Comparison of ENCODE assay signal across 15 cellular contexts in genomic region chr6:2655844-2656433, GRCh38.
DNase-seq lines count a peak whose midpoint lies in the region; ATAC-seq, FAIRE-seq and TF ChIP-seq lines count a peak whose summit lies in the region.
"Had no signal": no experiment of that assay in that cellular context is flagged by ENCODE, and none has a peak within 500 bp of the region (broad histone marks: within the 10 kb centered on the region; RNA-seq: fewer than 3 reads in every experiment).

No MANE protein-coding gene starts in this region.

- H3K18ac ChIP-seq in neuronal stem cell (ENCODE audit: low read length): no peak overlapping the region

- H3K4me3 ChIP-seq in HUES64 (ENCODE audit: low read length) (no peak overlapping the region), endothelial cell of umbilical vein (replicated peaks in 1 of 3; ENCODE audit: insufficient read depth in 1 of 3, low read depth in 1 of 3, low read length in 3 of 3) (no peak overlapping the region), neuronal stem cell (ENCODE audit: low read length in 2 of 2) (no peak overlapping the region)
- H3K4me3 ChIP-seq: BLaER1 treated with 17β-estradiol and CSF1 and Interleukin-3, amounts not matched to agents 10 nM and 100 nM had no signal

- H3K4me2 ChIP-seq in endothelial cell of umbilical vein (ENCODE audit: insufficient read depth, low read length) (no peak overlapping the region), neuronal stem cell (ENCODE audit: insufficient read depth, low read length, poor library complexity, severe bottlenecking) (no peak overlapping the region)
- H3K4me2 ChIP-seq: BLaER1 treated with 17β-estradiol and CSF1 and Interleukin-3, amounts not matched to agents 10 nM and 100 nM had no signal

- H2AFZ ChIP-seq in endothelial cell of umbilical vein (ENCODE audit: low read depth, low read length): no peak overlapping the region
- no peak overlapping the region for H2AFZ ChIP-seq in neuronal stem cell (ENCODE audit: low read length)

- no peak overlapping the region for H2BK120ac ChIP-seq in neuronal stem cell (ENCODE audit: low read depth, low read length)

- H3K9me3 ChIP-seq in HUES64 (ENCODE audit: insufficient read depth, low read depth, low read length) (peaks cover 24% of the 10 kb centered on the region), endothelial cell of umbilical vein (replicated peaks; ENCODE audit: control insufficient read depth, insufficient read depth, low read length) (no peaks in the 10 kb centered on the region), neuronal stem cell (replicated peaks in 1 of 2; ENCODE audit: control insufficient read depth in 2 of 2, insufficient read depth in 1 of 2, low read depth in 1 of 2, low read length in 2 of 2) (peaks cover 0 to 3% of the 10 kb centered on the region in 2 donors)

- H3K4me3 Mint-ChIP-seq in activated CD8-positive, alpha-beta memory T cell treated with anti-CD3 and anti-CD28 coated beads, Interleukin-2, amount 10 ng/mL, durations not matched to agents 7 days and 5 days: no peak overlapping the region
- H3K4me3 Mint-ChIP-seq: CD4-positive, CD25-positive, alpha-beta regulatory T cell had no signal

- no peaks in the 10 kb centered on the region for H3K36me3 Mint-ChIP-seq in activated CD8-positive, alpha-beta memory T cell treated with anti-CD3 and anti-CD28 coated beads, Interleukin-2, amount 10 ng/mL, durations not matched to agents 7 days and 5 days
- H3K36me3 Mint-ChIP-seq: CD4-positive, CD25-positive, alpha-beta regulatory T cell had no signal

- no peaks in the 10 kb centered on the region for H3K4me1 Mint-ChIP-seq in activated CD8-positive, alpha-beta memory T cell treated with anti-CD3 and anti-CD28 coated beads, Interleukin-2, amount 10 ng/mL, durations not matched to agents 7 days and 5 days

- no peak overlapping the region for H4K8ac ChIP-seq in neuronal stem cell (ENCODE audit: low read depth, low read length)

- H3K27me3 ChIP-seq in HUES64 (ENCODE audit: insufficient read depth, low read length) (no peaks in the 10 kb centered on the region), endothelial cell of umbilical vein (ENCODE audit: control insufficient read depth in 2 of 2, insufficient read depth in 2 of 2, low read length in 2 of 2) (no peaks in the 10 kb centered on the region), neuronal stem cell (ENCODE audit: control insufficient read depth in 3 of 3, insufficient read depth in 3 of 3, low read depth in 1 of 3, low read length in 3 of 3) (no peaks in the 10 kb centered on the region)
- H3K27me3 ChIP-seq: BLaER1 treated with 17β-estradiol and CSF1 and Interleukin-3, amounts not matched to agents 10 nM and 100 nM had no signal

- H2BK5ac ChIP-seq in neuronal stem cell (ENCODE audit: low read length): no peak overlapping the region

- dilution Hi-C loops in endothelial cell of umbilical vein (cut with MboI; ENCODE audit: extremely low pct_ligation_motif_present, low sequenced_read_pairs): no loop called here

- BruUV-seq in endothelial cell of umbilical vein (replicated peaks; lab: Mats Ljungman, UMichigan): no TSS peak

- H2BK12ac ChIP-seq in neuronal stem cell (ENCODE audit: low read length): no peak overlapping the region

- no peak overlapping the region for H3K23ac ChIP-seq in neuronal stem cell (ENCODE audit: low read depth, low read length, poor library complexity)

- FAIRE-seq in endothelial cell of umbilical vein (lab: Jason Lieb, UNC): peak; percentile 18
- FAIRE-seq: G401.6 had no signal

- peak; percentile 19 for DNase-seq in NCI-H82 (lab: John Stamatoyannopoulos, UW)
- no peak for DNase-seq in NCI-H82 treated with DMSO at 0.1 percent for 48 hours (lab: John Stamatoyannopoulos, UW; ENCODE audit: unreplicated experiment)
- no peak for DNase-seq in endothelial cell of umbilical vein (ENCODE audit: low read depth, low spot score)
- DNase-seq in neuronal stem cell (ENCODE audit: low spot score): peak; percentile 29
- no peak for DNase-seq in activated CD8-positive, alpha-beta memory T cell treated with anti-CD3 and anti-CD28 coated beads, Interleukin-2, amount 10 ng/mL, durations not matched to agents 7 days and 5 days
- DNase-seq in mesenteric fat pad (ENCODE audit: low spot score): no peak
- no peak for DNase-seq in iPS-NIHi11 (ENCODE audit: low spot score)
- DNase-seq: ACHN; CD4-positive, CD25-positive, alpha-beta regulatory T cell; DMS79; KG1 had no signal

- no peak overlapping the region for H2BK15ac ChIP-seq in neuronal stem cell (ENCODE audit: low read length)

- H3K9me3 Mint-ChIP-seq in activated CD8-positive, alpha-beta memory T cell treated with anti-CD3 and anti-CD28 coated beads, Interleukin-2, amount 10 ng/mL, durations not matched to agents 7 days and 5 days (ENCODE audit: low read depth): no peaks in the 10 kb centered on the region

- H4K91ac ChIP-seq in neuronal stem cell (ENCODE audit: low read depth, low read length, poor library complexity): no peak overlapping the region

- no peak for TF ChIP-seq POLR2A in endothelial cell of umbilical vein (IDR thresholded peaks at IDR 0.05; ENCODE audit: low read depth, low read length)

- TF ChIP-seq CTCF in endothelial cell of umbilical vein (IDR thresholded peaks at IDR 0.05; ENCODE audit: extremely low read depth in 1 of 2, insufficient read depth in 1 of 2, low read depth in 1 of 2, low read length in 2 of 2): no peak

- H3K36me3 ChIP-seq in HUES64 (ENCODE audit: insufficient read depth, low read length): no peaks in the 10 kb centered on the region
- H3K36me3 ChIP-seq in endothelial cell of umbilical vein (ENCODE audit: control insufficient read depth in 2 of 2, extremely low read depth in 1 of 2, insufficient read depth in 2 of 2, low read length in 2 of 2): no peaks in the 10 kb centered on the region
- H3K36me3 ChIP-seq in neuronal stem cell (replicated peaks in 1 of 2; ENCODE audit: control insufficient read depth in 2 of 2, insufficient read depth in 2 of 2, low read length in 2 of 2): no peaks in the 10 kb centered on the region
- H3K36me3 ChIP-seq: BLaER1 treated with 17β-estradiol and CSF1 and Interleukin-3, amounts not matched to agents 10 nM and 100 nM had no signal

- H3K79me1 ChIP-seq in neuronal stem cell (ENCODE audit: low read depth, low read length): no peaks in the 10 kb centered on the region

- WGBS in HUES64: 68% methylated on average over 3 of the region's 3 CpGs
- WGBS in neuronal stem cell (ENCODE audit: extremely low coverage in 2 of 2, insufficient read length in 2 of 2, insufficient replicate concordance in 1 of 2), 2 donors: no CpG with 5 or more reads among the region's 3 CpGs

- H4K20me1 ChIP-seq in endothelial cell of umbilical vein (replicated peaks; ENCODE audit: control insufficient read depth, extremely low read depth, insufficient read depth, low read length): no peaks in the 10 kb centered on the region
- H4K20me1 ChIP-seq: BLaER1 treated with 17β-estradiol and CSF1 and Interleukin-3, amounts not matched to agents 10 nM and 100 nM had no signal

- no peak for ATAC-seq in activated CD8-positive, alpha-beta memory T cell treated with anti-CD3 and anti-CD28 coated beads, Interleukin-2, amount 10 ng/mL, durations not matched to agents 7 days and 5 days

- H3K9me1 ChIP-seq in endothelial cell of umbilical vein (replicated peaks; ENCODE audit: control insufficient read depth, extremely low read depth, insufficient read depth, low read length): no peaks in the 10 kb centered on the region

- POLR2A ChIA-PET in endothelial cell of umbilical vein (lab: Charles Lee): no interaction called here

- H3K27ac Mint-ChIP-seq in activated CD8-positive, alpha-beta memory T cell treated with anti-CD3 and anti-CD28 coated beads, Interleukin-2, amount 10 ng/mL, durations not matched to agents 7 days and 5 days: no peak overlapping the region
- H3K27ac Mint-ChIP-seq: CD4-positive, CD25-positive, alpha-beta regulatory T cell had no signal

- H3K27me3 Mint-ChIP-seq in activated CD8-positive, alpha-beta memory T cell treated with anti-CD3 and anti-CD28 coated beads, Interleukin-2, amount 10 ng/mL, durations not matched to agents 7 days and 5 days: peaks cover 28% of the 10 kb centered on the region

- no peak overlapping the region for H2AK5ac ChIP-seq in neuronal stem cell (ENCODE audit: low read depth, low read length)

- H3K79me2 ChIP-seq in endothelial cell of umbilical vein (ENCODE audit: control insufficient read depth, insufficient read depth, low read length): no peaks in the 10 kb centered on the region

- intact Hi-C loops in endothelial cell of umbilical vein (cut with micrococcal nuclease): loop anchor here (5.0 kb wide), 1 partner anchor 81 kb away; no protein-coding TSS in a partner anchor

- no peak overlapping the region for H3K9ac ChIP-seq in HUES64 (ENCODE audit: low read depth, low read length)
- H3K9ac ChIP-seq in endothelial cell of umbilical vein (replicated peaks; ENCODE audit: extremely low read depth, insufficient read depth, low read length): no peak overlapping the region
- no peak overlapping the region for H3K9ac ChIP-seq in neuronal stem cell (ENCODE audit: low read depth, low read length, poor library complexity)
- H3K9ac ChIP-seq: BLaER1 treated with 17β-estradiol and CSF1 and Interleukin-3, amounts not matched to agents 10 nM and 100 nM had no signal

- CTCF ChIA-PET in endothelial cell of umbilical vein (lab: Charles Lee): no interaction called here
- CTCF ChIA-PET in activated CD8-positive, alpha-beta memory T cell treated with anti-CD3 and anti-CD28 coated beads, Interleukin-2, amount 10 ng/mL, durations not matched to agents 7 days and 5 days (lab: Charles Lee): no interaction called here

- H3K27ac ChIP-seq in HUES64 (ENCODE audit: low read depth, low read length) (peak overlapping the region; percentile 22; the same call in 1 of the 2 replicates), endothelial cell of umbilical vein (ENCODE audit: insufficient read depth, low read depth, low read length) (no peak overlapping the region), neuronal stem cell (replicated peaks; ENCODE audit: low read length) (no peak overlapping the region)
- H3K27ac ChIP-seq: 22Rv1; BLaER1 treated with 17β-estradiol and CSF1 and Interleukin-3, amounts not matched to agents 10 nM and 100 nM had no signal

- peaks cover 24% of the 10 kb centered on the region for H3K4me1 ChIP-seq in HUES64 (ENCODE audit: insufficient read depth, low read length)
- no peaks in the 10 kb centered on the region for H3K4me1 ChIP-seq in endothelial cell of umbilical vein (ENCODE audit: control insufficient read depth, extremely low read depth, insufficient read depth, low read length)
- H3K4me1 ChIP-seq in neuronal stem cell (ENCODE audit: control insufficient read depth in 2 of 2, insufficient read depth in 1 of 2, low read depth in 1 of 2, low read length in 2 of 2): peaks cover 0 to 3% of the 10 kb centered on the region in 2 donors

- H3K4ac ChIP-seq in neuronal stem cell (ENCODE audit: low read length): no peak overlapping the region

- no peak overlapping the region for H3K14ac ChIP-seq in neuronal stem cell (ENCODE audit: low read length)

TF ChIP-seq in endothelial cell of umbilical vein, 7 proteins besides CTCF, POLR2A, EP300 and RAD21 (continues in another document):
- no peak for TF ChIP-seq FOS (IDR thresholded peaks at IDR 0.05; ENCODE audit: borderline replicate concordance, insufficient read depth, low read length)
- no peak for TF ChIP-seq MAX (IDR thresholded peaks at IDR 0.05; ENCODE audit: insufficient read depth, insufficient read length)

Comparison
In these comparisons a context has a peak if more than half of its experiments do, and no peak if none do; other contexts are left out.
1. DNase-seq: peak in NCI-H82 (single experiment) and neuronal stem cell (single experiment); none in NCI-H82 treated with DMSO at 0.1 percent for 48 hours (single experiment), endothelial cell of umbilical vein (single experiment), activated CD8-positive, alpha-beta memory T cell treated with anti-CD3 and anti-CD28 coated beads, Interleukin-2, amount 10 ng/mL, durations not matched to agents 7 days and 5 days (single experiment), mesenteric fat pad (single experiment) and iPS-NIHi11 (single experiment).